29 cellular contexts compared by ENCODE assay signal in the genomic region with DNA sequence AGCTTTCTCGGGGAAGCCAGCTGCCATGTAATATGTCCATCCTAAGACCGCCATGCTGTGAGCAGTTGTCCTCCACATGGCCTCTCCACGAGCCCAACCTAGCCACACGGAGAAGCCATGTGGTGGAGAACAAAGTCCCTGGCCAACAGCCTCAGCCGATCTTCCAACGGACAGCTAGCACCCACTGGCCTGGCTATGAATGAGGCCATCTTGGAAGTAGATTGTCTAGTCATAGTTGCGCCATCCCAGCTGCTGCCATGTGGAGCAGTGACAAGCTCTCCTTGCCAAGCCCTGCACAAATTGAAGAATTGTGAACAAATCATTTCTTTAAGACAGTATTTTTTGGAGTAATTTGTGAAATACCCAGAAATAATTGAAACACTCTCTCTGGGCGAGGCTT. TPM values are rescaled to one million over a fixed set of nuclear protein-coding genes. Genes with fewer than 3 reads are reported as not detected.
"Had no signal": no experiment of that assay in that cellular context is flagged by ENCODE, and none has a peak within 500 bp of the region (broad histone marks: within the 10 kb centered on the region; RNA-seq: fewer than 3 reads in every experiment).

No MANE protein-coding gene starts in this region.

- H3K27me3 Mint-ChIP-seq: type B pancreatic cell had no signal

- H3K27ac ChIP-seq: adrenal gland, brain microvascular endothelial cell, neural progenitor cell, spleen, testis had no signal

- H3K36me3 Mint-ChIP-seq: activated naive CD8-positive, alpha-beta T cell; naive thymus-derived CD8-positive, alpha-beta T cell; neural progenitor cell; type B pancreatic cell; WTC11 had no signal

- H3K27ac Mint-ChIP-seq: activated naive CD8-positive, alpha-beta T cell; activated T-helper 2 cell treated with anti-CD3 and anti-CD28 coated beads, Interferon-gamma antibody, Interleukin-2, Interleukin-4, amounts not matched to agents 10 μg/mL and 5 μg/mL and 100 μg/mL, durations not matched to agents 14 hours and 24 hours and 36 hours; naive thymus-derived CD8-positive, alpha-beta T cell; neural progenitor cell; type B pancreatic cell; WTC11 had no signal

- H3K9me3 Mint-ChIP-seq: activated T-cell treated with anti-CD3 and anti-CD28 coated beads, Interleukin-2, amount 50 U/mL, for 4 hours; activated T-helper 2 cell treated with anti-CD3 and anti-CD28 coated beads, Interferon-gamma antibody, Interleukin-2, Interleukin-4, amounts not matched to agents 10 μg/mL and 5 μg/mL and 100 μg/mL, durations not matched to agents 14 hours and 24 hours and 36 hours; naive thymus-derived CD8-positive, alpha-beta T cell; neural progenitor cell; type B pancreatic cell; WTC11 had no signal

- H3K4me1 ChIP-seq: adrenal gland, ascending aorta, gastrocnemius medialis, neural progenitor cell, spleen, testis, vagina had no signal

- H2AFZ ChIP-seq: neural progenitor cell had no signal

- H3K9ac ChIP-seq: neural progenitor cell had no signal

- H3K4me3 Mint-ChIP-seq: activated naive CD8-positive, alpha-beta T cell; activated T-cell treated with anti-CD3 and anti-CD28 coated beads, Interleukin-2, amount 50 U/mL, for 4 hours; naive thymus-derived CD8-positive, alpha-beta T cell; neural progenitor cell; type B pancreatic cell; WTC11 had no signal

- H3K9me3 ChIP-seq: adrenal gland, ascending aorta, gastrocnemius medialis, spleen, testis, vagina had no signal

- H3K27me3 ChIP-seq: adrenal gland, ascending aorta, brain microvascular endothelial cell, gastrocnemius medialis, neural progenitor cell, spleen, testis, vagina had no signal

- DNase-seq: activated CD4-positive, alpha-beta T cell treated with anti-CD3 and anti-CD28 coated beads, Interleukin-2, amount 50 U/mL, for 4 hours; activated CD8-positive, alpha-beta memory T cell treated with anti-CD3 and anti-CD28 coated beads for 24 hours; activated CD8-positive, alpha-beta memory T cell treated with anti-CD3 and anti-CD28 coated beads, Interleukin-2, amount 50 U/mL, for 4 hours; activated naive CD4-positive, alpha-beta T cell; activated T-cell treated with anti-CD3 and anti-CD28 coated beads, Interleukin-2, amount 50 U/mL, for 4 hours; adrenal gland; brain microvascular endothelial cell; central memory CD4-positive, alpha-beta T cell; effector memory CD4-positive, alpha-beta T cell; islet precursor cell; naive thymus-derived CD8-positive, alpha-beta T cell; posterior cingulate gyrus; spleen; stimulated activated CD4-positive, alpha-beta T cell treated with anti-CD3 and anti-CD28 coated beads, Interleukin-4, amount 100 ng/mL, for 1 hour; stimulated activated naive CD4-positive, alpha-beta T cell; T-helper 9 cell; testis had no signal

- H3K4me2 ChIP-seq: neural progenitor cell had no signal

- H3K4me3 ChIP-seq: adrenal gland, ascending aorta, gastrocnemius medialis, lung, neural progenitor cell, spleen, testis, vagina had no signal

- H3K4me1 Mint-ChIP-seq: naive thymus-derived CD8-positive, alpha-beta T cell; neural progenitor cell had no signal

- H3K36me3 ChIP-seq: adrenal gland, ascending aorta, brain microvascular endothelial cell, gastrocnemius medialis, neural progenitor cell, spleen, vagina had no signal

- FAIRE-seq: colon, endothelial cell of umbilical vein had no signal

- ATAC-seq: activated T-cell treated with anti-CD3 and anti-CD28 coated beads, Interleukin-2, amount 50 U/mL, for 4 hours; esophagus mucosa; naive thymus-derived CD8-positive, alpha-beta T cell; WTC11 had no signal

RNA-seq across cellular contexts. Expression of a gene that starts 49.3 kb away (rescaled TPM):
- total RNA-seq: esophagus mucosa had no signal
